ENCODE assay signal across 9 cellular contexts in genomic region chr6:31901415-31901952, GRCh38. TPM values are rescaled to one million over a fixed set of nuclear protein-coding genes. Genes with fewer than 3 reads are reported as not detected.
DNase-seq lines count a peak whose midpoint lies in the region; ATAC-seq lines count a peak whose summit lies in the region.
"Had no signal": no experiment of that assay in that cellular context is flagged by ENCODE, and none has a peak within 500 bp of the region (broad histone marks: within the 10 kb centered on the region; RNA-seq: fewer than 3 reads in every experiment).

No MANE protein-coding gene starts in this region.

- ATAC-seq in HG02588 (IDR thresholded peaks at IDR 0.05; ENCODE audit: unreplicated experiment): no peak
- no peak for ATAC-seq in GM19452 (IDR thresholded peaks at IDR 0.05; ENCODE audit: unreplicated experiment)

- peaks cover 33% of the 10 kb centered on the region for H3K4me1 Mint-ChIP-seq in activated CD4-positive, alpha-beta T cell treated with anti-CD3 and anti-CD28 coated beads, Interleukin-2, amount 10 ng/mL, durations not matched to agents 24 days and 14 days

- DNase-seq in G401 (ENCODE audit: low spot score) (peak; percentile 66), M059J (ENCODE audit: low read depth) (peak; percentile 62), ecto neural progenitor cell (ENCODE audit: low spot score) (peak; percentile 61), lung microvascular endothelial cell (ENCODE audit: low read depth in 2 of 2) (peak; percentile 40 to 60)
- peak; percentile 85 for DNase-seq in activated CD4-positive, alpha-beta T cell treated with anti-CD3 and anti-CD28 coated beads, Interleukin-2, amount 10 ng/mL, durations not matched to agents 24 days and 14 days
- DNase-seq in stimulated activated CD8-positive, alpha-beta memory T cell treated with anti-CD3 and anti-CD28 coated beads, Interleukin-12 subunit alpha, Interleukin-12 subunit beta, amount 100 ng/mL, for 24 hours (ENCODE audit: extremely low read depth): peak; percentile 55

- peak overlapping the region; percentile 91 for H3K4me3 Mint-ChIP-seq in activated CD4-positive, alpha-beta T cell treated with anti-CD3 and anti-CD28 coated beads, Interleukin-2, amount 10 ng/mL, durations not matched to agents 24 days and 14 days

- peaks cover 6% of the 10 kb centered on the region for H3K36me3 Mint-ChIP-seq in activated CD4-positive, alpha-beta T cell treated with anti-CD3 and anti-CD28 coated beads, Interleukin-2, amount 10 ng/mL, durations not matched to agents 24 days and 14 days (ENCODE audit: low read depth)

- intact Hi-C loops in activated CD4-positive, alpha-beta T cell treated with anti-CD3 and anti-CD28 coated beads, Interleukin-2, amount 10 ng/mL, durations not matched to agents 24 days and 14 days (cut with micrococcal nuclease): no loop called here

- H3K9me3 Mint-ChIP-seq in activated CD4-positive, alpha-beta T cell treated with anti-CD3 and anti-CD28 coated beads, Interleukin-2, amount 10 ng/mL, durations not matched to agents 24 days and 14 days: no peaks in the 10 kb centered on the region

- H3K27ac Mint-ChIP-seq in activated CD4-positive, alpha-beta T cell treated with anti-CD3 and anti-CD28 coated beads, Interleukin-2, amount 10 ng/mL, durations not matched to agents 24 days and 14 days: peak overlapping the region; percentile 11

- in situ Hi-C loops in G401 (cut with HindIII; ENCODE audit: low sequenced_read_pairs): no loop called here

- H3K27me3 Mint-ChIP-seq in activated CD4-positive, alpha-beta T cell treated with anti-CD3 and anti-CD28 coated beads, Interleukin-2, amount 10 ng/mL, durations not matched to agents 24 days and 14 days: peaks cover 6% of the 10 kb centered on the region

RNA-seq across cellular contexts. Expression of gene ZBTB12, which starts 0.4 kb away (rescaled TPM):
- total RNA-seq in G401 (2014; rRNA removed; shearing (Covaris generic)): 20.0 and 22.3 TPM in 2 replicates
- 0.76 and 2.3 TPM in 2 replicates for total RNA-seq in M059J (2014; rRNA removed; shearing (Covaris generic))
- 3.7 and 4.6 TPM in 2 replicates for total RNA-seq in activated CD4-positive, alpha-beta T cell treated with anti-CD3 and anti-CD28 coated beads, Interleukin-2, amount 10 ng/mL, durations not matched to agents 24 days and 14 days
- total RNA-seq in lung microvascular endothelial cell: 2.2 and 3.6 TPM in 2 replicates

RNA-seq across cellular contexts. Expression of gene EHMT2, which starts 4.0 kb away (rescaled TPM):
- 57.7 and 95.3 TPM in 2 replicates for total RNA-seq in G401 (2014; rRNA removed; shearing (Covaris generic))
- total RNA-seq in M059J (2014; rRNA removed; shearing (Covaris generic)): 51.0 and 73.4 TPM in 2 replicates
- total RNA-seq in activated CD4-positive, alpha-beta T cell treated with anti-CD3 and anti-CD28 coated beads, Interleukin-2, amount 10 ng/mL, durations not matched to agents 24 days and 14 days: 73.5 and 79.3 TPM in 2 replicates
- 25.7 and 28.0 TPM in 2 replicates for total RNA-seq in lung microvascular endothelial cell

RNA-seq across cellular contexts. Expression of gene SLC44A4, which starts 22.7 kb away (rescaled TPM):
- 0.18 and 0.41 TPM in 2 replicates for total RNA-seq in G401 (2014; rRNA removed; shearing (Covaris generic))
- total RNA-seq in M059J (2014; rRNA removed; shearing (Covaris generic)): 0.20 TPM in 1 of 2 replicates, not detected in the other
- 0.21 TPM in 1 of 2 replicates, not detected in the other for total RNA-seq in activated CD4-positive, alpha-beta T cell treated with anti-CD3 and anti-CD28 coated beads, Interleukin-2, amount 10 ng/mL, durations not matched to agents 24 days and 14 days
- not detected in 2 replicates for total RNA-seq in lung microvascular endothelial cell

RNA-seq across cellular contexts. Expression of gene C2, which starts 26.0 kb away (rescaled TPM):
- total RNA-seq in G401 (2014; rRNA removed; shearing (Covaris generic)): 0.98 and 3.7 TPM in 2 replicates
- total RNA-seq in M059J (2014; rRNA removed; shearing (Covaris generic)): 2.9 and 3.3 TPM in 2 replicates
- total RNA-seq in activated CD4-positive, alpha-beta T cell treated with anti-CD3 and anti-CD28 coated beads, Interleukin-2, amount 10 ng/mL, durations not matched to agents 24 days and 14 days: 0.30 and 0.43 TPM in 2 replicates
- total RNA-seq in lung microvascular endothelial cell: under 0.01 TPM in 1 of 2 replicates, not detected in the other
- total RNA-seq: pulmonary artery endothelial cell had no signal

RNA-seq across cellular contexts. Expression of gene NEU1, which starts 38.9 kb away (rescaled TPM):
- 212 and 231 TPM in 2 replicates for total RNA-seq in G401 (2014; rRNA removed; shearing (Covaris generic))
- 210 and 218 TPM in 2 replicates for total RNA-seq in M059J (2014; rRNA removed; shearing (Covaris generic))
- 20.4 and 22.2 TPM in 2 replicates for total RNA-seq in activated CD4-positive, alpha-beta T cell treated with anti-CD3 and anti-CD28 coated beads, Interleukin-2, amount 10 ng/mL, durations not matched to agents 24 days and 14 days
- total RNA-seq in lung microvascular endothelial cell: 41.2 and 50.0 TPM in 2 replicates
